ENCODE assay signal across 26 cellular contexts in genomic region chr12:3670083-3670620, GRCh38.
DNase-seq lines count a peak whose midpoint lies in the region; ATAC-seq lines count a peak whose summit lies in the region.
"Had no signal": no experiment of that assay in that cellular context is flagged by ENCODE, and none has a peak within 500 bp of the region (broad histone marks: within the 10 kb centered on the region; RNA-seq: fewer than 3 reads in every experiment).

No MANE protein-coding gene starts in this region.

- intact Hi-C loops in activated CD4-positive, alpha-beta memory T cell treated with anti-CD3 and anti-CD28 coated beads for 36 hours (cut with micrococcal nuclease), result no loop called here

- 75 to 83% methylated on average over 5 of the region's 5 CpGs for WGBS in GM23248 (ENCODE audit: low coverage in 1 of 2, low lambda C conversion rate in 2 of 2, missing lambda C conversion rate in 2 of 2), 2 experiments

- CTCF ChIA-PET in activated CD4-positive, alpha-beta memory T cell treated with anti-CD3 and anti-CD28 coated beads, Interleukin-2, amount 10 ng/mL, durations not matched to agents 7 days and 5 days (lab: Charles Lee), result no interaction called here
- CTCF ChIA-PET in activated CD4-positive, alpha-beta memory T cell treated with anti-CD3 and anti-CD28 coated beads for 36 hours (lab: Charles Lee), result interaction anchor here (1.5 kb wide), 1 partner anchor 133 kb away, joined by 3 read pairs; no protein-coding TSS in a partner anchor
- CTCF ChIA-PET in activated CD8-positive, alpha-beta T cell treated with anti-CD3 and anti-CD28 coated beads, Interleukin-2, amount 10 ng/mL, durations not matched to agents 7 days and 5 days (lab: Charles Lee), result interaction anchor here (3.1 kb wide), 1 partner anchor 83 kb away, joined by 7 read pairs; the partner anchor contains the start of gene CRACR2A

- no peak overlapping the region for H2AFZ ChIP-seq in GM23248

- peaks cover 36% of the 10 kb centered on the region for H3K36me3 Mint-ChIP-seq in activated CD4-positive, alpha-beta memory T cell treated with anti-CD3 and anti-CD28 coated beads, Interleukin-2, amount 10 ng/mL, durations not matched to agents 7 days and 5 days (ENCODE audit: low read depth)
- H3K36me3 Mint-ChIP-seq in activated CD4-positive, alpha-beta memory T cell treated with anti-CD3 and anti-CD28 coated beads for 36 hours, result peaks cover 28% of the 10 kb centered on the region
- peaks cover 34% of the 10 kb centered on the region for H3K36me3 Mint-ChIP-seq in activated CD8-positive, alpha-beta T cell treated with anti-CD3 and anti-CD28 coated beads, Interleukin-2, amount 10 ng/mL, durations not matched to agents 7 days and 5 days (ENCODE audit: low read depth)
- peaks cover 77% of the 10 kb centered on the region for H3K36me3 Mint-ChIP-seq in stimulated activated effector memory CD8-positive, alpha-beta T cell treated with anti-CD3 and anti-CD28 coated beads, Interleukin-12 subunit alpha, Interleukin-12 subunit beta, amount 100 ng/mL, for 72 hours
- H3K36me3 Mint-ChIP-seq: brain, mesothelial cell of epicardium, type B pancreatic cell had no signal

- H3K4me2 ChIP-seq in GM23248 (ENCODE audit: unreplicated experiment), result no peak overlapping the region
- H3K4me2 ChIP-seq: A549 had no signal

- H3K27ac ChIP-seq in GM23248, result no peak overlapping the region
- H3K27ac ChIP-seq: A549, coronary artery, WERI-Rb-1 had no signal

- H4K20me1 ChIP-seq in GM23248 (ENCODE audit: insufficient read depth), result no peaks in the 10 kb centered on the region

- no peak overlapping the region for H3K4me3 Mint-ChIP-seq in activated CD4-positive, alpha-beta memory T cell treated with anti-CD3 and anti-CD28 coated beads, Interleukin-2, amount 10 ng/mL, durations not matched to agents 7 days and 5 days
- H3K4me3 Mint-ChIP-seq in activated CD4-positive, alpha-beta memory T cell treated with anti-CD3 and anti-CD28 coated beads for 36 hours, result no peak overlapping the region
- no peak overlapping the region for H3K4me3 Mint-ChIP-seq in activated CD8-positive, alpha-beta T cell treated with anti-CD3 and anti-CD28 coated beads, Interleukin-2, amount 10 ng/mL, durations not matched to agents 7 days and 5 days
- H3K4me3 Mint-ChIP-seq in stimulated activated effector memory CD8-positive, alpha-beta T cell treated with anti-CD3 and anti-CD28 coated beads, Interleukin-12 subunit alpha, Interleukin-12 subunit beta, amount 100 ng/mL, for 72 hours, result no peak overlapping the region
- H3K4me3 Mint-ChIP-seq: brain, HFFc6, mesothelial cell of epicardium, nephron progenitor cell, T-helper 17 cell, type B pancreatic cell had no signal

- H3K79me2 ChIP-seq in GM23248 (ENCODE audit: insufficient read depth), result no peaks in the 10 kb centered on the region

- POLR2A ChIA-PET in activated CD4-positive, alpha-beta memory T cell treated with anti-CD3 and anti-CD28 coated beads, Interleukin-2, amount 10 ng/mL, durations not matched to agents 7 days and 5 days (lab: Charles Lee), result no interaction called here
- POLR2A ChIA-PET in activated CD4-positive, alpha-beta memory T cell treated with anti-CD3 and anti-CD28 coated beads for 36 hours (lab: Charles Lee), result no interaction called here
- POLR2A ChIA-PET in activated CD8-positive, alpha-beta T cell treated with anti-CD3 and anti-CD28 coated beads, Interleukin-2, amount 10 ng/mL, durations not matched to agents 7 days and 5 days (lab: Charles Lee), result no interaction called here

- H3K27ac Mint-ChIP-seq in activated CD4-positive, alpha-beta memory T cell treated with anti-CD3 and anti-CD28 coated beads, Interleukin-2, amount 10 ng/mL, durations not matched to agents 7 days and 5 days, result peak overlapping the region; percentile 24
- no peak overlapping the region for H3K27ac Mint-ChIP-seq in activated CD4-positive, alpha-beta memory T cell treated with anti-CD3 and anti-CD28 coated beads for 36 hours
- peak overlapping the region; percentile 30 for H3K27ac Mint-ChIP-seq in activated CD8-positive, alpha-beta T cell treated with anti-CD3 and anti-CD28 coated beads, Interleukin-2, amount 10 ng/mL, durations not matched to agents 7 days and 5 days
- peak overlapping the region; percentile 38 for H3K27ac Mint-ChIP-seq in stimulated activated effector memory CD8-positive, alpha-beta T cell treated with anti-CD3 and anti-CD28 coated beads, Interleukin-12 subunit alpha, Interleukin-12 subunit beta, amount 100 ng/mL, for 72 hours
- H3K27ac Mint-ChIP-seq: HFFc6, mesothelial cell of epicardium, nephron progenitor cell, T-helper 17 cell, type B pancreatic cell had no signal

- no peak overlapping the region for H3K9ac ChIP-seq in GM23248

- H3K4me1 Mint-ChIP-seq in activated CD4-positive, alpha-beta memory T cell treated with anti-CD3 and anti-CD28 coated beads, Interleukin-2, amount 10 ng/mL, durations not matched to agents 7 days and 5 days, result peaks cover 9% of the 10 kb centered on the region
- peaks cover 6% of the 10 kb centered on the region for H3K4me1 Mint-ChIP-seq in activated CD4-positive, alpha-beta memory T cell treated with anti-CD3 and anti-CD28 coated beads for 36 hours (ENCODE audit: low read depth)
- peaks cover 15% of the 10 kb centered on the region for H3K4me1 Mint-ChIP-seq in activated CD8-positive, alpha-beta T cell treated with anti-CD3 and anti-CD28 coated beads, Interleukin-2, amount 10 ng/mL, durations not matched to agents 7 days and 5 days (ENCODE audit: low read depth)
- H3K4me1 Mint-ChIP-seq in stimulated activated effector memory CD8-positive, alpha-beta T cell treated with anti-CD3 and anti-CD28 coated beads, Interleukin-12 subunit alpha, Interleukin-12 subunit beta, amount 100 ng/mL, for 72 hours, result peaks cover 7% of the 10 kb centered on the region
- H3K4me1 Mint-ChIP-seq: mesothelial cell of epicardium had no signal

- no peaks in the 10 kb centered on the region for H3K9me3 Mint-ChIP-seq in activated CD4-positive, alpha-beta memory T cell treated with anti-CD3 and anti-CD28 coated beads, Interleukin-2, amount 10 ng/mL, durations not matched to agents 7 days and 5 days
- no peaks in the 10 kb centered on the region for H3K9me3 Mint-ChIP-seq in activated CD4-positive, alpha-beta memory T cell treated with anti-CD3 and anti-CD28 coated beads for 36 hours
- H3K9me3 Mint-ChIP-seq in activated CD8-positive, alpha-beta T cell treated with anti-CD3 and anti-CD28 coated beads, Interleukin-2, amount 10 ng/mL, durations not matched to agents 7 days and 5 days (ENCODE audit: insufficient read depth), result no peaks in the 10 kb centered on the region
- H3K9me3 Mint-ChIP-seq in stimulated activated effector memory CD8-positive, alpha-beta T cell treated with anti-CD3 and anti-CD28 coated beads, Interleukin-12 subunit alpha, Interleukin-12 subunit beta, amount 100 ng/mL, for 72 hours, result no peaks in the 10 kb centered on the region
- H3K9me3 Mint-ChIP-seq: brain, HFFc6, mesothelial cell of epicardium, nephron progenitor cell, type B pancreatic cell had no signal

- in situ Hi-C loops in GM23248 (cut with MboI), result no loop called here

- H3K4me3 ChIP-seq in GM23248, result no peak overlapping the region
- H3K4me3 ChIP-seq: A549, coronary artery had no signal

- no peaks in the 10 kb centered on the region for H3K27me3 Mint-ChIP-seq in activated CD4-positive, alpha-beta memory T cell treated with anti-CD3 and anti-CD28 coated beads, Interleukin-2, amount 10 ng/mL, durations not matched to agents 7 days and 5 days
- no peaks in the 10 kb centered on the region for H3K27me3 Mint-ChIP-seq in activated CD4-positive, alpha-beta memory T cell treated with anti-CD3 and anti-CD28 coated beads for 36 hours
- no peaks in the 10 kb centered on the region for H3K27me3 Mint-ChIP-seq in activated CD8-positive, alpha-beta T cell treated with anti-CD3 and anti-CD28 coated beads, Interleukin-2, amount 10 ng/mL, durations not matched to agents 7 days and 5 days (ENCODE audit: low read depth)
- H3K27me3 Mint-ChIP-seq: brain, T-helper 17 cell had no signal

- peaks cover 9% of the 10 kb centered on the region; the same call in 1 of the 2 replicates for H3K4me1 ChIP-seq in GM23248 (ENCODE audit: insufficient read depth)
- H3K4me1 ChIP-seq: A549, BE2C had no signal

- no peak for ATAC-seq in activated CD8-positive, alpha-beta T cell treated with anti-CD3 and anti-CD28 coated beads, Interleukin-2, amount 10 ng/mL, durations not matched to agents 7 days and 5 days
- peak; percentile 58 for ATAC-seq in stimulated activated effector memory CD8-positive, alpha-beta T cell treated with anti-CD3 and anti-CD28 coated beads, Interleukin-12 subunit alpha, Interleukin-12 subunit beta, amount 100 ng/mL, for 72 hours
- no peak for ATAC-seq in HG03039 (IDR thresholded peaks at IDR 0.05; ENCODE audit: unreplicated experiment)
- ATAC-seq: A549, left lobe of liver, T-helper 17 cell had no signal

- H3K9me2 ChIP-seq in GM23248 (ENCODE audit: insufficient read depth), result no peaks in the 10 kb centered on the region

- peaks cover 4% of the 10 kb centered on the region; the same call in 1 of the 2 replicates for H3F3A ChIP-seq in GM23248 (ENCODE audit: insufficient read depth)

- no peaks in the 10 kb centered on the region for H3K36me3 ChIP-seq in GM23248 (ENCODE audit: low read depth)
- H3K36me3 ChIP-seq: BE2C had no signal

- no peaks in the 10 kb centered on the region for H3K9me3 ChIP-seq in GM23248 (ENCODE audit: low read depth)
- H3K9me3 ChIP-seq: A549, BE2C had no signal

- DNase-seq in activated CD4-positive, alpha-beta memory T cell treated with anti-CD3 and anti-CD28 coated beads, Interleukin-2, amount 10 ng/mL, durations not matched to agents 7 days and 5 days, result no peak
- no peak for DNase-seq in activated CD4-positive, alpha-beta memory T cell treated with anti-CD3 and anti-CD28 coated beads for 36 hours
- DNase-seq in GM23248 (peak; percentile 67), globus pallidus (ENCODE audit: low spot score) (no peak), islet precursor cell (no peak)
- no peak for DNase-seq in activated CD8-positive, alpha-beta T cell treated with anti-CD3 and anti-CD28 coated beads, Interleukin-2, amount 10 ng/mL, durations not matched to agents 7 days and 5 days
- no peak for DNase-seq in stimulated activated effector memory CD8-positive, alpha-beta T cell treated with anti-CD3 and anti-CD28 coated beads, Interleukin-12 subunit alpha, Interleukin-12 subunit beta, amount 100 ng/mL, for 72 hours (ENCODE audit: low spot score in 2 of 2)
- DNase-seq: activated CD4-positive, alpha-beta T cell treated with anti-CD3 and anti-CD28 coated beads, Interleukin-2, amount 50 U/mL, for 48 hours; BE2C; Calu3; glutamatergic neuron; HFFc6; MM.1S; NCI-H1436 treated with DMSO at 0.1 percent for 48 hours; NCI-H526; nephron progenitor cell; SHP77 treated with DMSO at 0.1 percent for 48 hours; T-helper 17 cell; WERI-Rb-1 had no signal

- no peaks in the 10 kb centered on the region; the same call in 1 of the 2 replicates for H3K27me3 ChIP-seq in GM23248 (replicated peaks; ENCODE audit: insufficient read depth)
- H3K27me3 ChIP-seq: BE2C had no signal
